Comparison of ENCODE assay signal across 10 cellular contexts in genomic region chr2:130693474-130693873, GRCh38. TPM values are rescaled to one million over a fixed set of nuclear protein-coding genes. Genes with fewer than 3 reads are reported as not detected.
DNase-seq lines count a peak whose midpoint lies in the region; ATAC-seq and TF ChIP-seq lines count a peak whose summit lies in the region.
"Not testable (repeated sequence)": the region's sequence is repeated elsewhere in the genome, so short reads cannot be mapped to it uniquely, and the experiment has no call there.
"Had no signal": no experiment of that assay in that cellular context is flagged by ENCODE, and none has a peak within 500 bp of the region (broad histone marks: within the 10 kb centered on the region; RNA-seq: fewer than 3 reads in every experiment).

No MANE protein-coding gene starts in this region.

- not testable (repeated sequence) for H3K4me3 Mint-ChIP-seq in activated CD4-positive, alpha-beta memory T cell treated with anti-CD3 and anti-CD28 coated beads for 36 hours; MCF 10A (ENCODE audit: unreplicated experiment)

- H3K4me1 ChIP-seq in upper lobe of right lung = not testable (repeated sequence)

- not testable (repeated sequence) for H3K9me3 ChIP-seq in upper lobe of right lung

- not testable (repeated sequence) for H3K36me3 ChIP-seq in GM06990 (ENCODE audit: control insufficient read depth, insufficient read depth, low read length); kidney epithelial cell (ENCODE audit: control insufficient read depth, insufficient read depth, low read length); upper lobe of right lung

- POLR2A ChIA-PET in activated CD4-positive, alpha-beta memory T cell treated with anti-CD3 and anti-CD28 coated beads for 36 hours (lab: Charles Lee) = not testable (repeated sequence)
- POLR2A ChIA-PET in MCF 10A (lab: Yijun Ruan, JAX) = interaction anchor here (0.6 kb wide), 1 partner anchor 116 kb away, joined by 4 read pairs; no protein-coding TSS in a partner anchor

- H3K27ac Mint-ChIP-seq in activated CD4-positive, alpha-beta memory T cell treated with anti-CD3 and anti-CD28 coated beads for 36 hours; MCF 10A (ENCODE audit: low read depth, unreplicated experiment): not testable (repeated sequence)

- H3K27me3 Mint-ChIP-seq in activated CD4-positive, alpha-beta memory T cell treated with anti-CD3 and anti-CD28 coated beads for 36 hours = peaks cover 11% of the 10 kb centered on the region
- peaks cover 11% of the 10 kb centered on the region for H3K27me3 Mint-ChIP-seq in MCF 10A (ENCODE audit: insufficient read depth, unreplicated experiment)

- not testable (repeated sequence) for H3K27ac ChIP-seq in upper lobe of right lung

- H3K27me3 ChIP-seq in GM06990 (replicated peaks; ENCODE audit: control insufficient read depth, insufficient read depth, low read length); kidney epithelial cell (ENCODE audit: control insufficient read depth, insufficient read depth, low read length); upper lobe of right lung: not testable (repeated sequence)

- intact Hi-C loops in activated CD4-positive, alpha-beta memory T cell treated with anti-CD3 and anti-CD28 coated beads for 36 hours (cut with micrococcal nuclease); MCF 10A (cut with micrococcal nuclease); upper lobe of right lung (cut with DNase I): not testable (repeated sequence)

- not testable (repeated sequence) for H3K4me3 ChIP-seq in GM06990 (replicated peaks; ENCODE audit: low read depth, low read length); kidney epithelial cell (ENCODE audit: low read depth, low read length); upper lobe of right lung

- peak; percentile 19 for DNase-seq in GM06990 (ENCODE audit: extremely low read depth, insufficient read length)
- peak; percentile 29 for DNase-seq in KBM-7
- peak; percentile 51 for DNase-seq in activated CD4-positive, alpha-beta memory T cell treated with anti-CD3 and anti-CD28 coated beads for 36 hours
- DNase-seq in MCF 10A (ENCODE audit: unreplicated experiment) = peak; percentile 54
- peak; percentile 6 for DNase-seq in globus pallidus (ENCODE audit: low spot score)
- not testable (repeated sequence) for DNase-seq in kidney epithelial cell (ENCODE audit: low read depth); upper lobe of right lung
- peak; percentile 26 for DNase-seq in pons (ENCODE audit: low spot score)

- in situ Hi-C loops in KBM-7 (cut with MboI; ENCODE audit: low pct_unique_long_range_greater_than_20kb, low sequenced_read_pairs) = not testable (repeated sequence)

- BruUV-seq in MCF 10A (replicated peaks; lab: Mats Ljungman, UMichigan) = not testable (repeated sequence)

- not testable (repeated sequence) for H3K9me3 Mint-ChIP-seq in activated CD4-positive, alpha-beta memory T cell treated with anti-CD3 and anti-CD28 coated beads for 36 hours; MCF 10A (ENCODE audit: unreplicated experiment)

- CTCF ChIA-PET in activated CD4-positive, alpha-beta memory T cell treated with anti-CD3 and anti-CD28 coated beads for 36 hours (lab: Charles Lee) = not testable (repeated sequence)
- CTCF ChIA-PET in MCF 10A (lab: Yijun Ruan, JAX) = interaction anchor here (0.6 kb wide), 1 partner anchor 238 kb away, joined by 3 read pairs; no protein-coding TSS in a partner anchor

- not testable (repeated sequence) for H3K4me1 Mint-ChIP-seq in activated CD4-positive, alpha-beta memory T cell treated with anti-CD3 and anti-CD28 coated beads for 36 hours (ENCODE audit: low read depth); MCF 10A (ENCODE audit: insufficient read depth, unreplicated experiment)

- TF ChIP-seq CTCF in GM06990 (IDR thresholded peaks at IDR 0.05; ENCODE audit: insufficient read depth, low read length, poor library complexity, severe bottlenecking) (peak; percentile 40), MCF 10A (IDR thresholded peaks at IDR 0.05; ENCODE audit: unreplicated experiment) (peak; percentile 25), kidney epithelial cell (IDR thresholded peaks at IDR 0.05; ENCODE audit: insufficient read depth, low read length, poor library complexity, severe bottlenecking) (peak; percentile 38)
- TF ChIP-seq CTCF in upper lobe of right lung (IDR thresholded peaks at IDR 0.05) = not testable (repeated sequence)

- not testable (repeated sequence) for H3K36me3 Mint-ChIP-seq in activated CD4-positive, alpha-beta memory T cell treated with anti-CD3 and anti-CD28 coated beads for 36 hours; MCF 10A (ENCODE audit: insufficient read depth, unreplicated experiment)

- peak; percentile 62 for ATAC-seq in upper lobe of right lung

RNA-seq across cellular contexts. Expression of gene GPR148, which starts 35.4 kb away (rescaled TPM):
- not detected for total RNA-seq in activated CD4-positive, alpha-beta memory T cell treated with anti-CD3 and anti-CD28 coated beads for 36 hours
- total RNA-seq in MCF 10A (2022) (not detected in 2 replicates), kidney epithelial cell (not detected in 2 replicates), upper lobe of right lung (not detected)
- total RNA-seq: astrocyte, PC-9 had no signal
